ENCODE assay signal across 8 cellular contexts in genomic region chr3:9809615-9810356, GRCh38. TPM values are rescaled to one million over a fixed set of nuclear protein-coding genes. Genes with fewer than 3 reads are reported as not detected.
A peak's percentile ranks its signal among the peaks of the same experiment; 100 is the strongest.
DNase-seq lines count a peak whose midpoint lies in the region; ATAC-seq and TF ChIP-seq lines count a peak whose summit lies in the region.

Gene TTLL3 (plus strand): TSS chr3:9810262. CDS start chr3:9810662, 400 bp downstream.

- no peaks in the 10 kb centered on the region for H3K9me3 ChIP-seq in WERI-Rb-1 (ENCODE audit: severe bottlenecking)
- H3K9me3 ChIP-seq in skeletal muscle satellite cell (replicated peaks; ENCODE audit: low read length) = no peaks in the 10 kb centered on the region

- peak within 1 kb of the TSS; percentile 85 for H3K9ac ChIP-seq in skeletal muscle satellite cell (ENCODE audit: low read depth, low read length)

- H3K4me3 ChIP-seq in WERI-Rb-1 (ENCODE audit: low read depth, low read length) (peak within 1 kb of the TSS; percentile 68), skeletal muscle satellite cell (ENCODE audit: low read length) (peak within 1 kb of the TSS; percentile 73)

- DNase-seq in G401 (ENCODE audit: low spot score) (peak; percentile 66), GOT3 (lab: John Stamatoyannopoulos, UW) (peak; percentile 10), NCI-H1930 (lab: John Stamatoyannopoulos, UW) (peak; percentile 20 to 34), WERI-Rb-1 (peak; percentile 79), caudate nucleus (lab: John Stamatoyannopoulos, UW) (peak in 55 of 61 donors; percentile 15 to 81 (median 55)), iPS-NIHi11 (ENCODE audit: low spot score) (peak; percentile 85)

- H3K4me2 ChIP-seq in skeletal muscle satellite cell (ENCODE audit: low read length) = peak within 1 kb of the TSS; percentile 91

- no peak for TF ChIP-seq CTCF in WERI-Rb-1 (IDR thresholded peaks at IDR 0.05; ENCODE audit: low read depth, low read length)

- peaks cover 28% of the 10 kb centered on the region for H3K4me1 ChIP-seq in skeletal muscle satellite cell (ENCODE audit: control insufficient read depth, insufficient read depth, low read length)

- ATAC-seq in HG03039 (IDR thresholded peaks at IDR 0.05; ENCODE audit: unreplicated experiment) = no peak

- in situ Hi-C loops in G401 (cut with HindIII; ENCODE audit: low sequenced_read_pairs) = no loop called here

- H3K36me3 ChIP-seq in WERI-Rb-1 (peaks cover 13% of the 10 kb centered on the region), skeletal muscle satellite cell (ENCODE audit: insufficient read depth, low read length) (peaks cover 40% of the 10 kb centered on the region)

- peak within 1 kb of the TSS; percentile 86 for H3K27ac ChIP-seq in WERI-Rb-1
- peak within 1 kb of the TSS; percentile 90 for H3K27ac ChIP-seq in caudate nucleus (ENCODE audit: low read depth, low read length)

- H3K27me3 ChIP-seq in WERI-Rb-1 (ENCODE audit: insufficient read depth, low read depth, severe bottlenecking) (no peaks in the 10 kb centered on the region), skeletal muscle satellite cell (ENCODE audit: control insufficient read depth, insufficient read depth, low read length) (no peaks in the 10 kb centered on the region)

RNA-seq across cellular contexts. Expression of gene TTLL3, which starts in this region (rescaled TPM):
- 4.6 and 5.4 TPM in 2 replicates for total RNA-seq in G401 (2014; rRNA removed; shearing (Covaris generic))
- total RNA-seq in skeletal muscle satellite cell (2012; rRNA removed) = 10.0 and 14.4 TPM in 2 replicates

Comparison
In these comparisons a context has a peak if more than half of its experiments do, and no peak if none do; other contexts are left out.
1. DNase-seq: peak in every context shown above with its lines; median percentile 85 in iPS-NIHi11; 79 in WERI-Rb-1; 66 in G401; 55 in caudate nucleus; 27 in NCI-H1930; 10 in GOT3.